ENCODE assay signal across 24 cellular contexts in the genomic region with DNA sequence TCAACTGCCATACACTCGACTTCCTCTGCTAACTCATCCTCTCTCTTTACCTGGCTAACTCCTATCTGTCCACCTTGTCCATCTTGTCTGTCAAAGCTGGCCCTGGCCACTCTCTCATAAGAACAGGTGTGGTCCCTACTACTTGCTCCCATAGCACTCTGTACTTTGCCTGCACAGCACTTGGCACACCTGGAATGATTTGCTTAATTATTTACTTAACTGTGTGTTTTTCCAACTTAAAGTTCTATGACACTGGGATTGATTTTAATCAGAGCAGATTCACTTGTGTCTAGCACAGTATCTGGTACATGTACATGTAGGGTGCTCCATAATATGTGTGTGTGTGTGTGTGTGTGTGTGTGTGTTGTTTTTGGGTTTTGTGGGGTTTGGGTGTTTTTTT.
"Had no signal": no experiment of that assay in that cellular context is flagged by ENCODE, and none has a peak within 500 bp of the region (broad histone marks: within the 10 kb centered on the region; RNA-seq: fewer than 3 reads in every experiment).

No MANE protein-coding gene starts in this region.

- H3K9me3 ChIP-seq: MG63, Peyer's patch, SJCRH30 had no signal

- H2AFZ ChIP-seq: PC-9 had no signal

- H3K36me3 ChIP-seq: MG63, Peyer's patch, SJCRH30 had no signal

- ATAC-seq: Right ventricle myocardium inferior, SK-N-SH treated with all-trans-retinoic acid at 6 μM for 48 hours had no signal

- FAIRE-seq: HTR-8/SVneo had no signal

- H3K27ac ChIP-seq: HL-60, PC-9, SJCRH30 had no signal

- DNase-seq: Karpas-422; KG1; MG63; NCI-H1092; NCI-H1105 treated with DMSO at 0.1 percent for 48 hours; NCI-H1417 treated with DMSO at 0.1 percent for 48 hours; NCI-H146; NCI-H1694 treated with DMSO at 0.1 percent for 48 hours; NCI-H1930; NCI-H2081; NCI-H2107; NCI-H2227 treated with DMSO at 0.1 percent for 48 hours; NCI-H524; NCI-H526 treated with DMSO at 0.1 percent for 48 hours; NCI-H774; NK-92 treated with Interleukin-12 subunit alpha and Interleukin-12 subunit beta, amount 100 ng/mL, for 24 hours; PC-9; SHP77 treated with DMSO at 0.1 percent for 48 hours; SJCRH30 had no signal

- H3K4me2 ChIP-seq: PC-9 had no signal

- H3K4me3 ChIP-seq: MG63, PC-9, Peyer's patch, SJCRH30 had no signal

- H3K4me1 ChIP-seq: SJCRH30 had no signal

- H3K27me3 ChIP-seq: MG63, Peyer's patch, SJCRH30 had no signal
